16 cellular contexts compared by ENCODE assay signal in genomic region chr15:25883860-25884259, GRCh38. TPM values are rescaled to one million over a fixed set of nuclear protein-coding genes. Genes with fewer than 3 reads are reported as not detected.
DNase-seq lines count a peak whose midpoint lies in the region; ATAC-seq, FAIRE-seq and TF ChIP-seq lines count a peak whose summit lies in the region.
"Had no signal": no experiment of that assay in that cellular context is flagged by ENCODE, and none has a peak within 500 bp of the region (broad histone marks: within the 10 kb centered on the region; RNA-seq: fewer than 3 reads in every experiment).

No MANE protein-coding gene starts in this region.

- no peak overlapping the region for H2AFZ ChIP-seq in astrocyte (ENCODE audit: low read depth, low read length)
- H2AFZ ChIP-seq: GM23338 had no signal

- peak overlapping the region; percentile 97 for H3K27ac Mint-ChIP-seq in astrocyte (ENCODE audit: unreplicated experiment)
- H3K27ac Mint-ChIP-seq: GM23338 had no signal

- DNase-seq in GM04503 (ENCODE audit: low read depth) (peak; percentile 85), astrocyte (ENCODE audit: low read depth) (peak; percentile 99), hepatic stellate cell (ENCODE audit: low spot score) (peak; percentile 82), stromal cell of bone marrow (ENCODE audit: low read depth) (peak; percentile 59), NCI-H2081 treated with DMSO at 0.1 percent for 48 hours (lab: John Stamatoyannopoulos, UW) (no peak), nucleus accumbens (lab: John Stamatoyannopoulos, UW) (no peak), cardiac septum (ENCODE audit: low spot score) (no peak)
- DNase-seq: adrenal gland, DMS 273 treated with DMSO at 0.1 percent for 48 hours had no signal

- peak overlapping the region; percentile 91 for H3K27ac ChIP-seq in astrocyte (ENCODE audit: low read depth, low read length)
- H3K27ac ChIP-seq: adrenal gland, HL-60 had no signal

- FAIRE-seq in astrocyte (lab: Jason Lieb, UNC): peak; percentile 99
- FAIRE-seq: GM12878 had no signal

- no peaks in the 10 kb centered on the region for H3K36me3 Mint-ChIP-seq in astrocyte (ENCODE audit: low read depth, unreplicated experiment)

- no peaks in the 10 kb centered on the region for H3K27me3 Mint-ChIP-seq in astrocyte (ENCODE audit: low read depth, unreplicated experiment)

- H3K36me3 ChIP-seq in astrocyte (ENCODE audit: insufficient read depth, low read length): no peaks in the 10 kb centered on the region
- H3K36me3 ChIP-seq: adrenal gland had no signal

- H3K4me3 Mint-ChIP-seq in astrocyte (ENCODE audit: unreplicated experiment): no peak overlapping the region
- H3K4me3 Mint-ChIP-seq: GM23338, neural crest cell had no signal

- H3K4me1 ChIP-seq in astrocyte (ENCODE audit: insufficient read depth, low read length): peaks cover 23% of the 10 kb centered on the region
- H3K4me1 ChIP-seq: adrenal gland had no signal

- no peak for ATAC-seq in GM19395 (IDR thresholded peaks at IDR 0.05; ENCODE audit: unreplicated experiment)
- ATAC-seq: GM12878, GM23338, left lobe of liver had no signal

- H3K4me2 ChIP-seq in astrocyte (ENCODE audit: low read length): peak overlapping the region; percentile 70
- H3K4me2 ChIP-seq: GM23338 had no signal

- peaks cover 29% of the 10 kb centered on the region for H3K4me1 Mint-ChIP-seq in astrocyte (ENCODE audit: low read depth, unreplicated experiment)
- H3K4me1 Mint-ChIP-seq: neural crest cell had no signal

- no peaks in the 10 kb centered on the region for H3K9me3 Mint-ChIP-seq in astrocyte (ENCODE audit: unreplicated experiment)

- no peak for TF ChIP-seq CTCF in astrocyte (IDR thresholded peaks at IDR 0.05; ENCODE audit: insufficient read depth, low read depth, low read length)

- no peaks in the 10 kb centered on the region for H4K20me1 ChIP-seq in astrocyte (ENCODE audit: insufficient read depth, low read length)

- no peak overlapping the region for H3K4me3 ChIP-seq in astrocyte (ENCODE audit: insufficient read depth, low read depth, low read length)
- H3K4me3 ChIP-seq: adrenal gland, GM12878, GM23338 had no signal

- intact Hi-C loops in cardiac septum (cut with DNase I): no loop called here

- H3K9me3 ChIP-seq in astrocyte (ENCODE audit: insufficient read depth, low read depth, low read length): no peaks in the 10 kb centered on the region
- H3K9me3 ChIP-seq: adrenal gland had no signal

- H3K27me3 ChIP-seq in astrocyte (ENCODE audit: insufficient read depth, low read length): no peaks in the 10 kb centered on the region
- H3K27me3 ChIP-seq: adrenal gland had no signal

- H3K79me2 ChIP-seq in astrocyte (ENCODE audit: insufficient read depth, low read length): no peaks in the 10 kb centered on the region

- peak overlapping the region; percentile 68 for H3K9ac ChIP-seq in astrocyte (ENCODE audit: low read length)

RNA-seq across cellular contexts. Expression of gene ATP10A, which starts 20.7 kb away (rescaled TPM):
- total RNA-seq in astrocyte (21.1 and 36.6 TPM in 2 replicates), cardiac septum (0.94 TPM)
- total RNA-seq: MCF 10A had no signal

Comparison
In these comparisons a context has a peak if more than half of its experiments do, and no peak if none do; other contexts are left out.
1. DNase-seq: peak in GM04503 (single experiment), astrocyte (single experiment), hepatic stellate cell (single experiment) and stromal cell of bone marrow (single experiment); none in NCI-H2081 treated with DMSO at 0.1 percent for 48 hours (single experiment), nucleus accumbens (0 of 56) and cardiac septum (single experiment).
2. RNA of gene ATP10A, which starts 20.7 kb away (total RNA-seq): 21.1 to 36.6 TPM in astrocyte; 0.94 TPM in cardiac septum (single experiment); every median in the first group is over 10 times any median in the second.